Comparison of ENCODE assay signal across 9 cellular contexts in genomic region chr3:52195823-52196331, GRCh38. TPM values are rescaled to one million over a fixed set of nuclear protein-coding genes. Genes with fewer than 3 reads are reported as not detected.
DNase-seq lines count a peak whose midpoint lies in the region; ATAC-seq, FAIRE-seq and TF ChIP-seq lines count a peak whose summit lies in the region.
"Had no signal": no experiment of that assay in that cellular context is flagged by ENCODE, and none has a peak within 500 bp of the region (broad histone marks: within the 10 kb centered on the region; RNA-seq: fewer than 3 reads in every experiment).

No MANE protein-coding gene starts in this region.

- 39 to 50% methylated on average over 10 of the region's 10 CpGs for WGBS in upper lobe of left lung, 2 donors

- DNase-seq in M059J (ENCODE audit: low read depth) (peak; percentile 42), bronchial epithelial cell (ENCODE audit: low read depth) (peak; percentile 51), left lung (peak; percentile 68 to 71), upper lobe of left lung (peak in 1 of 2 donors; percentile 90), urothelium cell line (ENCODE audit: low spot score) (no peak)

- peaks cover 4% of the 10 kb centered on the region for H3K36me3 ChIP-seq in bronchial epithelial cell (ENCODE audit: control insufficient read depth, insufficient read depth, low read length)
- H3K36me3 ChIP-seq in left lung, result peaks cover 0 to 14% of the 10 kb centered on the region in 2 donors
- peaks cover 0 to 7% (median 0%) of the 10 kb centered on the region in 4 donors for H3K36me3 ChIP-seq in upper lobe of left lung

- FAIRE-seq in bronchial epithelial cell (lab: Jason Lieb, UNC) (no peak), urothelium cell line (lab: Jason Lieb, UNC) (no peak)

- TF ChIP-seq CTCF in bronchial epithelial cell (IDR thresholded peaks at IDR 0.05; ENCODE audit: insufficient read depth, low read length, severe bottlenecking) (no peak), left lung (IDR thresholded peaks at IDR 0.05) (no peak), upper lobe of left lung (IDR thresholded peaks at IDR 0.05) (no peak)

- H3K9me3 ChIP-seq in left lung (no peaks in the 10 kb centered on the region), upper lobe of left lung (no peaks in the 10 kb centered on the region)
- H3K9me3 ChIP-seq: SJSA1 had no signal

- H3K4me3 ChIP-seq in bronchial epithelial cell (ENCODE audit: low read depth, low read length) (no peak overlapping the region), left lung (no peak overlapping the region), upper lobe of left lung (no peak overlapping the region)
- H3K4me3 ChIP-seq: SJSA1 had no signal

- peaks cover 57 to 66% of the 10 kb centered on the region in 2 donors for H3K4me1 ChIP-seq in left lung
- peaks cover 58 to 74% (median 66%) of the 10 kb centered on the region in 4 donors for H3K4me1 ChIP-seq in upper lobe of left lung

- peak; percentile 37 for ATAC-seq in left lung
- ATAC-seq in upper lobe of left lung (ENCODE audit: low FRiP score in 2 of 2), result peak; percentile 34 to 59
- no peak for ATAC-seq in HG03571 (IDR thresholded peaks at IDR 0.05; ENCODE audit: unreplicated experiment)
- no peak for ATAC-seq in HG03159 (IDR thresholded peaks at IDR 0.05; ENCODE audit: unreplicated experiment)

- H3K27ac ChIP-seq in left lung (peak overlapping the region; percentile 86 to 87), upper lobe of left lung (peak overlapping the region; percentile 89 to 98 (median 93))
- H3K27ac ChIP-seq: SJSA1 had no signal

- intact Hi-C loops in left lung (cut with DNase I), result no loop called here

- peak in 1 of 4 donors; percentile 39 for TF ChIP-seq POLR2A in upper lobe of left lung (IDR thresholded peaks at IDR 0.05)

- H3K27me3 ChIP-seq in bronchial epithelial cell (ENCODE audit: control insufficient read depth, insufficient read depth, low read length) (peaks cover 2% of the 10 kb centered on the region), left lung (no peaks in the 10 kb centered on the region), upper lobe of left lung (no peaks in the 10 kb centered on the region)
- H3K27me3 ChIP-seq: SJSA1 had no signal

- peak in 1 of 4 donors; percentile 65 for TF ChIP-seq EP300 in upper lobe of left lung (IDR thresholded peaks at IDR 0.05)

RNA-seq across cellular contexts. Expression of gene ALAS1, which starts 2.1 kb away (rescaled TPM):
- total RNA-seq in M059J (2014; rRNA removed; shearing (Covaris generic)), result 39.0 and 52.8 TPM in 2 replicates
- total RNA-seq in bronchial epithelial cell (32.1 and 66.7 TPM in 2 replicates), left lung (10 to 100 TPM; 66.7 to 70.1 TPM), upper lobe of left lung (10 to 100 TPM; 53.2 to 97.3 (median 74.0) TPM)

RNA-seq across cellular contexts. Expression of gene TLR9, which starts 29.6 kb away (rescaled TPM):
- not detected in 2 replicates for total RNA-seq in M059J (2014; rRNA removed; shearing (Covaris generic))
- total RNA-seq in bronchial epithelial cell (not detected in 2 replicates), left lung (1 to 10 TPM in 1 of 2 donors, not detected in 1; 1.5 TPM), upper lobe of left lung (1 to 10 TPM in 1 of 6 donors, under 1 TPM in 1, not detected in 4; 0.29 to 1.1 TPM)
- total RNA-seq: neural crest cell, SJSA1 had no signal

RNA-seq across cellular contexts. Expression of gene POC1A, which starts 41.7 kb away (rescaled TPM):
- total RNA-seq in M059J (2014; rRNA removed; shearing (Covaris generic)), result 7.6 and 10.7 TPM in 2 replicates
- total RNA-seq in bronchial epithelial cell (1.8 and 3.3 TPM in 2 replicates), left lung (1 to 10 TPM; 5.3 to 7.6 TPM), upper lobe of left lung (1 to 10 TPM; 1.0 to 4.2 (median 2.8) TPM)

RNA-seq across cellular contexts. Expression of gene TWF2, which starts 43.1 kb away (rescaled TPM):
- total RNA-seq in M059J (2014; rRNA removed; shearing (Covaris generic)), result 38.5 and 51.0 TPM in 2 replicates
- total RNA-seq in bronchial epithelial cell, result 47.6 and 57.7 TPM in 2 replicates
- total RNA-seq in left lung, result 10 to 100 TPM; 47.7 to 77.5 TPM
- total RNA-seq in upper lobe of left lung, result 10 to 100 TPM; 31.9 to 83.5 (median 66.6) TPM

RNA-seq across cellular contexts. Expression of gene PPM1M, which starts 49.7 kb away (rescaled TPM):
- total RNA-seq in M059J (2014; rRNA removed; shearing (Covaris generic)), result 1.9 and 4.6 TPM in 2 replicates
- 2.0 and 2.6 TPM in 2 replicates for total RNA-seq in bronchial epithelial cell
- total RNA-seq in left lung, result 10 to 100 TPM; 33.1 to 48.3 TPM
- total RNA-seq in upper lobe of left lung, result 10 to 100 TPM; 18.7 to 68.1 (median 47.8) TPM

Comparison
In these comparisons a context has a peak if more than half of its experiments do, and no peak if none do; other contexts are left out.
1. ATAC-seq: peak in left lung (single experiment) and upper lobe of left lung (2 of 2); none in HG03571 (single experiment) and HG03159 (single experiment).